Comparison of ENCODE assay signal across 18 cellular contexts in genomic region chr14:54188036-54188666, GRCh38.
DNase-seq lines count a peak whose midpoint lies in the region; ATAC-seq and TF ChIP-seq lines count a peak whose summit lies in the region.
"Had no signal": no experiment of that assay in that cellular context is flagged by ENCODE, and none has a peak within 500 bp of the region (broad histone marks: within the 10 kb centered on the region; RNA-seq: fewer than 3 reads in every experiment).

No MANE protein-coding gene starts in this region.

- no peaks in the 10 kb centered on the region for H3K27me3 ChIP-seq in HUES6 (ENCODE audit: control insufficient read depth, insufficient read depth, low read length)
- H3K27me3 ChIP-seq in brain microvascular endothelial cell (replicated peaks) = no peaks in the 10 kb centered on the region
- H3K27me3 ChIP-seq: Peyer's patch, SJSA1 had no signal

- H3K9me3 Mint-ChIP-seq in neural crest cell = peaks cover 4% of the 10 kb centered on the region
- H3K9me3 Mint-ChIP-seq: CD4-positive, CD25-positive, alpha-beta regulatory T cell; IgD-negative memory B cell had no signal

- 0 out of 2 replicates have a peak, but pooled peaks cover 3% of the 10 kb centered on the region for H3K9me3 ChIP-seq in HUES6 (ENCODE audit: control insufficient read depth, insufficient read depth, low read depth, low read length)
- H3K9me3 ChIP-seq: Peyer's patch, SJSA1 had no signal

- H3K27ac ChIP-seq in HUES6 (ENCODE audit: low read depth, low read length) (peak overlapping the region; percentile 17; the same call in 1 of the 2 replicates), brain microvascular endothelial cell (no peak overlapping the region)
- H3K27ac ChIP-seq: Peyer's patch, SJSA1 had no signal

- H3K36me3 Mint-ChIP-seq in neural crest cell (ENCODE audit: low read depth) = no peaks in the 10 kb centered on the region
- H3K36me3 Mint-ChIP-seq: CD4-positive, CD25-positive, alpha-beta regulatory T cell; IgD-negative memory B cell had no signal

- no peak overlapping the region for H3K4me3 Mint-ChIP-seq in neural crest cell
- H3K4me3 Mint-ChIP-seq: CD4-positive, CD25-positive, alpha-beta regulatory T cell; IgD-negative memory B cell had no signal

- ATAC-seq in GM18909 (IDR thresholded peaks at IDR 0.05; ENCODE audit: poor library complexity, unreplicated experiment) (no peak), left lobe of liver (no peak)
- ATAC-seq: HCT116 had no signal

- TF ChIP-seq CTCF in neural crest cell (conservative IDR thresholded peaks at IDR 0.05) (no peak), brain microvascular endothelial cell (IDR thresholded peaks at IDR 0.05; ENCODE audit: low read depth, low read length, missing control alignments) (no peak)

- H3K27ac Mint-ChIP-seq in neural crest cell (ENCODE audit: unreplicated experiment) = peak overlapping the region; percentile 20
- H3K27ac Mint-ChIP-seq: CD4-positive, CD25-positive, alpha-beta regulatory T cell; IgD-negative memory B cell had no signal

- H3K4me1 Mint-ChIP-seq in neural crest cell = peaks cover 35% of the 10 kb centered on the region
- H3K4me1 Mint-ChIP-seq: IgD-negative memory B cell had no signal

- H3K27me3 Mint-ChIP-seq in neural crest cell (ENCODE audit: low read depth) = no peaks in the 10 kb centered on the region
- H3K27me3 Mint-ChIP-seq: CD4-positive, CD25-positive, alpha-beta regulatory T cell; IgD-negative memory B cell had no signal

- H3K36me3 ChIP-seq in HUES6 (ENCODE audit: control insufficient read depth, insufficient read depth, low read length) = no peaks in the 10 kb centered on the region
- no peaks in the 10 kb centered on the region for H3K36me3 ChIP-seq in brain microvascular endothelial cell (replicated peaks)
- H3K36me3 ChIP-seq: Peyer's patch, SJSA1 had no signal

- DNase-seq in islet precursor cell (peak; percentile 85), neural crest cell (ENCODE audit: low read depth, low spot score) (no peak), brain microvascular endothelial cell (no peak), left lobe of liver (ENCODE audit: low spot score) (no peak)
- DNase-seq in activated CD8-positive, alpha-beta memory T cell treated with anti-CD3 and anti-CD28 coated beads for 24 hours = no peak
- DNase-seq: CD4-positive, CD25-positive, alpha-beta regulatory T cell; DMS79; MV-4-11; NCI-H1694; NCI-H2081; NCI-H2171 treated with DMSO at 0.1 percent for 48 hours; NCI-H524 treated with DMSO at 0.1 percent for 48 hours; Peyer's patch had no signal

- peaks cover 21% of the 10 kb centered on the region for H3K4me1 ChIP-seq in HUES6 (ENCODE audit: control insufficient read depth, insufficient read depth, low read length)
- H3K4me1 ChIP-seq: Peyer's patch had no signal

- in situ Hi-C loops in brain microvascular endothelial cell (cut with HindIII; ENCODE audit: low pct_ligation_motif_present, low sequenced_read_pairs) = no loop called here

- H3K9ac ChIP-seq in HUES6 (ENCODE audit: low read length) = no peak overlapping the region

- no peak overlapping the region for H3K4me3 ChIP-seq in HUES6 (ENCODE audit: low read depth, low read length)
- no peak overlapping the region for H3K4me3 ChIP-seq in brain microvascular endothelial cell (ENCODE audit: low read depth, low read length)
- H3K4me3 ChIP-seq: Peyer's patch, SJSA1 had no signal
